In genomic region chr1:154328318-154329151, GRCh38 we compare ENCODE assay signal across 8 cellular contexts. TPM values are rescaled to one million over a fixed set of nuclear protein-coding genes. Genes with fewer than 3 reads are reported as not detected.
A peak's percentile ranks its signal among the peaks of the same experiment; 100 is the strongest.
DNase-seq lines count a peak whose midpoint lies in the region; ATAC-seq, FAIRE-seq and TF ChIP-seq lines count a peak whose summit lies in the region.

No MANE protein-coding gene starts in this region.

- H3K36me3 ChIP-seq in GM23338 (ENCODE audit: insufficient read depth) (peaks cover 14% of the 10 kb centered on the region), mucosa of rectum (ENCODE audit: control insufficient read depth in 2 of 2, insufficient read depth in 2 of 2, low read length in 2 of 2) (peaks cover 6 to 11% of the 10 kb centered on the region in 2 donors)

- H3K36me3 Mint-ChIP-seq in CD14-positive monocyte, result peaks cover 3 to 10% of the 10 kb centered on the region in 2 donors
- peaks cover 26% of the 10 kb centered on the region for H3K36me3 Mint-ChIP-seq in GM23338 (ENCODE audit: low read depth)

- H3K27me3 ChIP-seq in GM23338 (ENCODE audit: insufficient read depth) (no peaks in the 10 kb centered on the region), mucosa of rectum (ENCODE audit: control insufficient read depth in 2 of 2, insufficient read depth in 2 of 2, low read length in 2 of 2) (peaks cover 4 to 17% of the 10 kb centered on the region in 2 donors)

- H2AFZ ChIP-seq in GM23338, result no peak overlapping the region

- ATAC-seq in GM23338, result peak; percentile 40

- no peak for FAIRE-seq in RCC 7860 (lab: Jason Lieb, UNC)

- H3K79me2 ChIP-seq in GM23338 (replicated peaks; ENCODE audit: insufficient read depth), result peaks cover 24% of the 10 kb centered on the region

- H3K27me3 Mint-ChIP-seq in CD14-positive monocyte (ENCODE audit: low read depth in 3 of 3) (peaks cover 48 to 62% (median 48%) of the 10 kb centered on the region in 3 donors), GM23338 (ENCODE audit: insufficient read depth, low read depth, poor library complexity) (peaks cover 21% of the 10 kb centered on the region)

- peaks cover 11% of the 10 kb centered on the region for H3F3A ChIP-seq in GM23338 (replicated peaks; ENCODE audit: low read depth)

- peak overlapping the region; percentile 71 for H3K4me3 ChIP-seq in GM23338
- H3K4me3 ChIP-seq in epithelial cell of esophagus (ENCODE audit: low read length), result peak overlapping the region; percentile 27
- peak overlapping the region; percentile 58 to 70 for H3K4me3 ChIP-seq in mucosa of rectum (ENCODE audit: low read length in 2 of 2)

- intact Hi-C loops in CD14-positive monocyte (cut with micrococcal nuclease), result loop anchor here in 1 of 2 donors (5.0 kb wide), 1 partner anchor 79 kb away; the partner anchor contains the start of gene IL6R

- H3K4me3 Mint-ChIP-seq in CD14-positive monocyte (peak overlapping the region; percentile 70 to 83), GM23338 (peak overlapping the region; percentile 78)

- peak overlapping the region; percentile 37 to 47 for H3K9ac ChIP-seq in mucosa of rectum (ENCODE audit: low read depth in 1 of 2, low read length in 2 of 2)

- DNase-seq in CD14-positive monocyte (ENCODE audit: low spot score), result no peak
- peak; percentile 86 for DNase-seq in GM23338 (ENCODE audit: low spot score)
- peak; percentile 79 for DNase-seq in NCI-H774 (lab: John Stamatoyannopoulos, UW)
- DNase-seq in activated T-cell treated with anti-CD3 and anti-CD28 coated beads for 48 hours (ENCODE audit: low read depth), result peak; percentile 84
- peak; percentile 75 for DNase-seq in epithelial cell of esophagus (ENCODE audit: low read depth)
- peak; percentile 85 for DNase-seq in stimulated activated CD8-positive, alpha-beta memory T cell treated with anti-CD3 and anti-CD28 coated beads, Interleukin-2, amount 100 ng/mL, for 48 hours (ENCODE audit: low read depth in 2 of 2)
- DNase-seq in RCC 7860 (ENCODE audit: low spot score), result no peak

- no peaks in the 10 kb centered on the region for H3K9me3 ChIP-seq in mucosa of rectum (ENCODE audit: control insufficient read depth in 2 of 2, low read length in 2 of 2)

- H3K4me1 Mint-ChIP-seq in CD14-positive monocyte, result peaks cover 58% of the 10 kb centered on the region
- H3K4me1 Mint-ChIP-seq in GM23338, result peaks cover 42% of the 10 kb centered on the region

- peaks cover 0 to 10% (median 0%) of the 10 kb centered on the region in 7 donors for H3K9me3 Mint-ChIP-seq in CD14-positive monocyte
- H3K9me3 Mint-ChIP-seq in GM23338, result no peaks in the 10 kb centered on the region

- H3K4me2 ChIP-seq in GM23338, result peak overlapping the region; percentile 92

- H3K9me2 ChIP-seq in GM23338 (ENCODE audit: insufficient read depth), result no peaks in the 10 kb centered on the region

- H3K27ac ChIP-seq in GM23338 (ENCODE audit: low read depth) (no peak overlapping the region), mucosa of rectum (ENCODE audit: low read depth in 2 of 2, low read length in 2 of 2) (peak overlapping the region; percentile 9 to 67)

- peaks cover 30% of the 10 kb centered on the region for H3K4me1 ChIP-seq in GM23338 (ENCODE audit: insufficient read depth)
- H3K4me1 ChIP-seq in mucosa of rectum (ENCODE audit: control insufficient read depth in 2 of 2, insufficient read depth in 2 of 2, low read length in 2 of 2), result peaks cover 14 to 29% of the 10 kb centered on the region in 2 donors

- H3K27ac Mint-ChIP-seq in CD14-positive monocyte (peak overlapping the region in 3 of 7 donors; percentile 64 to 86 (median 68)), GM23338 (peak overlapping the region; percentile 70; the same call in 1 of the 2 replicates)

- TF ChIP-seq CTCF in CD14-positive monocyte (IDR thresholded peaks at IDR 0.05), result no peak
- no peak for TF ChIP-seq CTCF in GM23338 (conservative IDR thresholded peaks at IDR 0.05; ENCODE audit: low read depth in 2 of 2)
- TF ChIP-seq CTCF in epithelial cell of esophagus (IDR thresholded peaks at IDR 0.05; ENCODE audit: insufficient read depth, low read depth, low read length, missing control alignments), result no peak

- H4K20me1 ChIP-seq in GM23338 (replicated peaks; ENCODE audit: insufficient read depth), result peaks cover 23% of the 10 kb centered on the region

TF ChIP-seq in GM23338, 12 proteins besides CTCF, POLR2A, EP300 and RAD21:
- TF ChIP-seq POLR2AphosphoS5 (IDR thresholded peaks at IDR 0.05; ENCODE audit: low read depth), result 0 out of 2 replicates have a peak, but pooled peaks have one; percentile 26
- no peak for TF ChIP-seq NANOG (IDR thresholded peaks at IDR 0.05; ENCODE audit: borderline replicate concordance)

RNA-seq across cellular contexts. Expression of gene ATP8B2, which starts 3.2 kb away (rescaled TPM):
- polyA plus RNA-seq in CD14-positive monocyte (under 1 TPM; 0.46 to 0.98 TPM), GM23338 (2016; fragmentation: Nextera tagmentation; extraction: Ambion mirVana) (8.8 and 11.0 TPM in 2 replicates)
- 92.9 and 112 TPM in 2 replicates for total RNA-seq in GM23338 (2014; rRNA removed; shearing (Covaris generic))

RNA-seq across cellular contexts. Expression of gene AQP10, which starts 7.6 kb away (rescaled TPM):
- polyA plus RNA-seq in CD14-positive monocyte (under 1 TPM in 1 of 2 donors, not detected in 1; 0.09 TPM), GM23338 (2016; fragmentation: Nextera tagmentation; extraction: Ambion mirVana) (not detected in 2 replicates)
- not detected in 2 replicates for total RNA-seq in GM23338 (2014; rRNA removed; shearing (Covaris generic))

RNA-seq across cellular contexts. Expression of gene HAX1, which starts 56.1 kb away (rescaled TPM):
- polyA plus RNA-seq in CD14-positive monocyte (10 to 100 TPM; 91.7 to 94.9 TPM), GM23338 (2016; fragmentation: Nextera tagmentation; extraction: Ambion mirVana) (92.0 and 92.5 TPM in 2 replicates)
- 72.0 and 73.2 TPM in 2 replicates for total RNA-seq in GM23338 (2014; rRNA removed; shearing (Covaris generic))

Comparison
In these comparisons a context has a peak if more than half of its experiments do, and no peak if none do; other contexts are left out.
1. DNase-seq: peak in GM23338 (single experiment), NCI-H774 (single experiment), activated T-cell treated with anti-CD3 and anti-CD28 coated beads for 48 hours (single experiment), epithelial cell of esophagus (single experiment) and stimulated activated CD8-positive, alpha-beta memory T cell treated with anti-CD3 and anti-CD28 coated beads, Interleukin-2, amount 100 ng/mL, for 48 hours (2 of 2); none in CD14-positive monocyte (single experiment) and RCC 7860 (single experiment).
2. Peak in every context shown above with its lines, with median percentiles within 50 percentile points of each other: H3K4me3 ChIP-seq.